Comparison of ENCODE assay signal across 29 cellular contexts in the genomic region with DNA sequence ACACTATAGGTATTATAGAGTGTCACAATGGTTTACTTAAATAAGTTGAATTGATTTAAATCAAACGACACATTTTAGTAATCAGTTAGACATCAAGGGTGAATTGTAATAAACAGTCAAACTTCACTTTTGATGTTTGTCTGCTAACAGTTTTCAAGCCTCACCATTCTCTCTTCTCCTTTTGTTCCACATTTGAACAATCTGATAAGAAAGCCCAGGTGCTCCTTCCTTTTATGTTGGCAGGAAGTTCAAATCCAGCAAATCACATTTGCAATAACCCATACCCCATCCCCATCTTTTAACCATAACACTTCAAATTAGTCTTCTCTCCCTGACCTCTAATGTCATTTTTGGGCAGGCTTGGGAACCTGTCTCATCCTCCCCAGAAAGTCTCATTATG.
"Had no signal": no experiment of that assay in that cellular context is flagged by ENCODE, and none has a peak within 500 bp of the region (broad histone marks: within the 10 kb centered on the region; RNA-seq: fewer than 3 reads in every experiment).

No MANE protein-coding gene starts in this region.

- H3K79me2 ChIP-seq: parathyroid adenoma had no signal

- H3K4me1 ChIP-seq: neural progenitor cell, parathyroid adenoma, psoas muscle, right lobe of liver, sigmoid colon, stomach, thyroid gland, tibial nerve, upper lobe of left lung, vagina had no signal

- H3K27ac Mint-ChIP-seq: natural killer cell; nephron; neural progenitor cell; progenitor cell of endocrine pancreas; stimulated activated effector memory CD8-positive, alpha-beta T cell treated with anti-CD3 and anti-CD28 coated beads, Interleukin-12 subunit alpha, Interleukin-12 subunit beta, amount 100 ng/mL, for 72 hours; stimulated activated naive B cell treated with anti-CD40 and anti-IgM and Interleukin-4, amounts not matched to agents 10 μg/mL and 1 μg/mL and 100 μg/mL, for 72 hours; stimulated activated naive CD8-positive, alpha-beta T cell treated with anti-CD3 and anti-CD28 coated beads, Interleukin-15, Interleukin-2, amounts not matched to agents 100 ng/mL and 50 ng/mL, for 24 hours had no signal

- H3K9ac ChIP-seq: neural progenitor cell, parathyroid adenoma had no signal

- H3K36me3 Mint-ChIP-seq: natural killer cell; neural progenitor cell; stimulated activated effector memory CD8-positive, alpha-beta T cell treated with anti-CD3 and anti-CD28 coated beads, Interleukin-12 subunit alpha, Interleukin-12 subunit beta, amount 100 ng/mL, for 72 hours; stimulated activated naive B cell treated with anti-CD40 and anti-IgM and Interleukin-4, amounts not matched to agents 10 μg/mL and 1 μg/mL and 100 μg/mL, for 72 hours had no signal

- H3K4me2 ChIP-seq: neural progenitor cell had no signal

- H3K9me3 Mint-ChIP-seq: nephron; neural progenitor cell; stimulated activated effector memory CD8-positive, alpha-beta T cell treated with anti-CD3 and anti-CD28 coated beads, Interleukin-12 subunit alpha, Interleukin-12 subunit beta, amount 100 ng/mL, for 72 hours; stimulated activated naive B cell treated with anti-CD40 and anti-IgM and Interleukin-4, amounts not matched to agents 10 μg/mL and 1 μg/mL and 100 μg/mL, for 72 hours; stimulated activated naive CD8-positive, alpha-beta T cell treated with anti-CD3 and anti-CD28 coated beads, Interleukin-15, Interleukin-2, amounts not matched to agents 100 ng/mL and 50 ng/mL, for 24 hours had no signal

- H3K9me3 ChIP-seq: ovary, psoas muscle, right lobe of liver, sigmoid colon, stomach, thoracic aorta, thyroid gland, tibial nerve, upper lobe of left lung, vagina had no signal

- H2AFZ ChIP-seq: neural progenitor cell, parathyroid adenoma had no signal

- DNase-seq: natural killer cell; occipital lobe; ovary; posterior cingulate gyrus; psoas muscle; right cardiac atrium; right lobe of liver; sigmoid colon; small intestine; stimulated activated CD4-positive, alpha-beta T cell treated with anti-CD3 and anti-CD28 coated beads, Interleukin-15, amount 100 ng/mL, for 24 hours; stimulated activated CD4-positive, alpha-beta T cell treated with anti-CD3 and anti-CD28 coated beads, Interleukin-2, amount 100 ng/mL, for 24 hours; stimulated activated CD4-positive, alpha-beta T cell treated with anti-CD3 and anti-CD28 coated beads, Interleukin-2, amount 100 ng/mL, for 48 hours; stimulated activated CD4-positive, alpha-beta T cell treated with anti-CD3 and anti-CD28 coated beads, Interleukin-4, amount 100 ng/mL, for 24 hours; stimulated activated naive B cell treated with anti-CD40 and anti-IgM and Interleukin-4, amounts not matched to agents 10 μg/mL and 1 μg/mL and 100 μg/mL, for 72 hours; stimulated activated naive CD4-positive, alpha-beta T cell treated with Interleukin-2 at 50 U/mL for 16 hours; stomach; trophoblast cell; upper lobe of left lung had no signal

- H3K27me3 ChIP-seq: neural progenitor cell, ovary, right lobe of liver, sigmoid colon, stomach, thyroid gland, tibial nerve, upper lobe of left lung, vagina had no signal

- H3K36me3 ChIP-seq: neural progenitor cell, ovary, right lobe of liver, sigmoid colon, stomach, thoracic aorta, thyroid gland, tibial nerve, upper lobe of left lung, vagina had no signal

- H3K4me3 Mint-ChIP-seq: natural killer cell; nephron; neural progenitor cell; stimulated activated effector memory CD8-positive, alpha-beta T cell treated with anti-CD3 and anti-CD28 coated beads, Interleukin-12 subunit alpha, Interleukin-12 subunit beta, amount 100 ng/mL, for 72 hours; stimulated activated naive B cell treated with anti-CD40 and anti-IgM and Interleukin-4, amounts not matched to agents 10 μg/mL and 1 μg/mL and 100 μg/mL, for 72 hours; stimulated activated naive CD8-positive, alpha-beta T cell treated with anti-CD3 and anti-CD28 coated beads, Interleukin-15, Interleukin-2, amounts not matched to agents 100 ng/mL and 50 ng/mL, for 24 hours had no signal

- H3K27me3 Mint-ChIP-seq: progenitor cell of endocrine pancreas; stimulated activated naive B cell treated with anti-CD40 and anti-IgM and Interleukin-4, amounts not matched to agents 10 μg/mL and 1 μg/mL and 100 μg/mL, for 72 hours; stimulated activated naive CD8-positive, alpha-beta T cell treated with anti-CD3 and anti-CD28 coated beads, Interleukin-15, Interleukin-2, amounts not matched to agents 100 ng/mL and 50 ng/mL, for 24 hours had no signal

- H3K4me3 ChIP-seq: neural progenitor cell, ovary, psoas muscle, right lobe of liver, sigmoid colon, stomach, thoracic aorta, thyroid gland, tibial nerve, upper lobe of left lung, vagina had no signal

- FAIRE-seq: urothelium cell line had no signal

- H3K27ac ChIP-seq: neural progenitor cell, ovary, parathyroid adenoma, psoas muscle, right lobe of liver, sigmoid colon, stomach, thoracic aorta, thyroid gland, tibial nerve, upper lobe of left lung, vagina had no signal

- H3K4me1 Mint-ChIP-seq: natural killer cell; nephron; neural progenitor cell; stimulated activated effector memory CD8-positive, alpha-beta T cell treated with anti-CD3 and anti-CD28 coated beads, Interleukin-12 subunit alpha, Interleukin-12 subunit beta, amount 100 ng/mL, for 72 hours; stimulated activated naive B cell treated with anti-CD40 and anti-IgM and Interleukin-4, amounts not matched to agents 10 μg/mL and 1 μg/mL and 100 μg/mL, for 72 hours had no signal
